ENCODE assay signal across 10 cellular contexts in genomic region chr6:126176266-126176665, GRCh38.
DNase-seq lines count a peak whose midpoint lies in the region; FAIRE-seq and TF ChIP-seq lines count a peak whose summit lies in the region.
"Had no signal": no experiment of that assay in that cellular context is flagged by ENCODE, and none has a peak within 500 bp of the region (broad histone marks: within the 10 kb centered on the region; RNA-seq: fewer than 3 reads in every experiment).

No MANE protein-coding gene starts in this region.

- no peak overlapping the region for H3K4me3 ChIP-seq in NB4 (ENCODE audit: low read depth, low read length)

- DNase-seq in NCI-H345 (lab: John Stamatoyannopoulos, UW) (peak; percentile 9), NCI-H345 treated with DMSO at 0.1 percent for 48 hours (lab: John Stamatoyannopoulos, UW; ENCODE audit: unreplicated experiment) (no peak), NB4 (ENCODE audit: low read depth) (peak; percentile 36), cerebellar cortex (ENCODE audit: low spot score) (peak; percentile 21), renal cortical epithelial cell (ENCODE audit: low read depth) (peak; percentile 55), GM19239 (ENCODE audit: insufficient read length, low spot score) (no peak), ureter (ENCODE audit: low spot score) (no peak), GM12892 (ENCODE audit: insufficient read length) (no peak)
- DNase-seq: CD4-positive, alpha-beta memory T cell; NCI-H226 had no signal

- TF ChIP-seq POLR2A in NB4 (IDR thresholded peaks at IDR 0.05; ENCODE audit: extremely low read depth, insufficient read length) = no peak
- no peak for TF ChIP-seq POLR2A in GM12892 (IDR thresholded peaks at IDR 0.05; ENCODE audit: low read depth, low read length)

- FAIRE-seq in GM19239 (lab: Jason Lieb, UNC) (no peak), GM12892 (lab: Jason Lieb, UNC) (no peak)

- TF ChIP-seq CTCF in NB4 (IDR thresholded peaks at IDR 0.05; ENCODE audit: low read depth, low read length) = peak; percentile 8

Comparison
In these comparisons a context has a peak if more than half of its experiments do, and no peak if none do; other contexts are left out.
1. DNase-seq: peak in NCI-H345 (single experiment), NB4 (single experiment), cerebellar cortex (single experiment) and renal cortical epithelial cell (single experiment); none in NCI-H345 treated with DMSO at 0.1 percent for 48 hours (single experiment), GM19239 (single experiment), ureter (single experiment) and GM12892 (single experiment).